Comparison of ENCODE assay signal across 8 cellular contexts in the genomic region with DNA sequence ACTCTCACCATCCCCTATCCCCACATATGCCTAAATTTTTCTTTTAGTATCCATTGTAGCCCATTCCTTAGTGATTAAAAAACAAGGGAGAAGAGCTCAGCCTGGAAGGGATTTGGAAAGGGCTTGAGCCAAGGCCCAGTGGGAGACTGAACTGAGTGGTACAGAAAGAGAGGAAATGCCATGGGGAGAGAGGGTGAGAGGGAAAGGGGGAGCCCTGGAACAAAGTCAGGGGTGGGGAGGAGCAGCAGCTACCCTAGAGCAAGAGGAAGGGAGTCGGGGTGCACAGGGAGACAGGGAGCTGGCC. TPM values are rescaled to one million over a fixed set of nuclear protein-coding genes. Genes with fewer than 3 reads are reported as not detected.
DNase-seq lines count a peak whose midpoint lies in the region; ATAC-seq and TF ChIP-seq lines count a peak whose summit lies in the region.
"Had no signal": no experiment of that assay in that cellular context is flagged by ENCODE, and none has a peak within 500 bp of the region (broad histone marks: within the 10 kb centered on the region; RNA-seq: fewer than 3 reads in every experiment).

No MANE protein-coding gene starts in this region.

- H3K4me1 ChIP-seq in KMS-11 (ENCODE audit: low read depth, poor library complexity, severe bottlenecking), result peaks cover 46% of the 10 kb centered on the region
- H3K4me1 ChIP-seq in iPS-18a (ENCODE audit: control insufficient read depth, low read depth, low read length), result peaks cover 39% of the 10 kb centered on the region

- H3K4me3 ChIP-seq in KMS-11 (IDR thresholded peaks at IDR 0.05; ENCODE audit: insufficient read depth, low read depth, low read length) (no peak overlapping the region), iPS-18a (ENCODE audit: low read length) (peak overlapping the region; percentile 73)

- no peaks in the 10 kb centered on the region for H3K27me3 Mint-ChIP-seq in activated CD4-positive, alpha-beta memory T cell treated with anti-CD3 and anti-CD28 coated beads, Interleukin-2, amount 10 ng/mL, durations not matched to agents 7 days and 5 days
- no peaks in the 10 kb centered on the region for H3K27me3 Mint-ChIP-seq in stimulated activated memory B cell treated with anti-CD40 and anti-IgM and Interleukin-4, amounts not matched to agents 10 μg/mL and 1 μg/mL and 100 μg/mL, for 72 hours

- H3K4me2 ChIP-seq in KMS-11, result peak overlapping the region; percentile 51

- TF ChIP-seq CTCF in KMS-11 (conservative IDR thresholded peaks at IDR 0.05; ENCODE audit: low read depth, low read length), result no peak

- no peak for ATAC-seq in stimulated activated memory B cell treated with anti-CD40 and anti-IgM and Interleukin-4, amounts not matched to agents 10 μg/mL and 1 μg/mL and 100 μg/mL, for 72 hours
- ATAC-seq in HG02623 (IDR thresholded peaks at IDR 0.05; ENCODE audit: unreplicated experiment), result no peak

- CTCF ChIA-PET in activated CD4-positive, alpha-beta memory T cell treated with anti-CD3 and anti-CD28 coated beads, Interleukin-2, amount 10 ng/mL, durations not matched to agents 7 days and 5 days (lab: Charles Lee), result interaction anchor here (0.5 to 4.7 kb wide), 21 partner anchors 9 to 244 kb away, joined by 3 to 28 read pairs (median 10); a partner anchor contains a TSS

- H3K9me3 Mint-ChIP-seq in activated CD4-positive, alpha-beta memory T cell treated with anti-CD3 and anti-CD28 coated beads, Interleukin-2, amount 10 ng/mL, durations not matched to agents 7 days and 5 days, result no peaks in the 10 kb centered on the region
- H3K9me3 Mint-ChIP-seq in stimulated activated memory B cell treated with anti-CD40 and anti-IgM and Interleukin-4, amounts not matched to agents 10 μg/mL and 1 μg/mL and 100 μg/mL, for 72 hours, result no peaks in the 10 kb centered on the region

- H3K4me1 Mint-ChIP-seq in activated CD4-positive, alpha-beta memory T cell treated with anti-CD3 and anti-CD28 coated beads, Interleukin-2, amount 10 ng/mL, durations not matched to agents 7 days and 5 days, result peaks cover 58% of the 10 kb centered on the region
- H3K4me1 Mint-ChIP-seq in stimulated activated memory B cell treated with anti-CD40 and anti-IgM and Interleukin-4, amounts not matched to agents 10 μg/mL and 1 μg/mL and 100 μg/mL, for 72 hours, result peaks cover 76% of the 10 kb centered on the region

- no peak overlapping the region; the same call in 1 of the 2 replicates for H3K9ac ChIP-seq in KMS-11
- H3K9ac ChIP-seq in iPS-18a (ENCODE audit: low read length), result peak overlapping the region; percentile 74

- H4K20me1 ChIP-seq in KMS-11 (ENCODE audit: insufficient read depth), result no peaks in the 10 kb centered on the region

- peak overlapping the region; percentile 5 for H3K4me3 Mint-ChIP-seq in activated CD4-positive, alpha-beta memory T cell treated with anti-CD3 and anti-CD28 coated beads, Interleukin-2, amount 10 ng/mL, durations not matched to agents 7 days and 5 days
- H3K4me3 Mint-ChIP-seq in stimulated activated memory B cell treated with anti-CD40 and anti-IgM and Interleukin-4, amounts not matched to agents 10 μg/mL and 1 μg/mL and 100 μg/mL, for 72 hours, result no peak overlapping the region

- POLR2A ChIA-PET in activated CD4-positive, alpha-beta memory T cell treated with anti-CD3 and anti-CD28 coated beads, Interleukin-2, amount 10 ng/mL, durations not matched to agents 7 days and 5 days (lab: Charles Lee), result interaction anchor here (0.6 to 19.4 kb wide), 12 partner anchors 9 to 187 kb away, joined by 3 to 295 read pairs (median 7); a partner anchor contains a TSS

- H2AFZ ChIP-seq in KMS-11 (ENCODE audit: low read depth), result no peak overlapping the region; the same call in 1 of the 2 replicates

- H3K27me3 ChIP-seq in KMS-11 (ENCODE audit: insufficient read depth, low read depth) (no peaks in the 10 kb centered on the region), iPS-18a (ENCODE audit: control insufficient read depth, insufficient read depth, low read length) (no peaks in the 10 kb centered on the region)

- H3K36me3 ChIP-seq in KMS-11 (ENCODE audit: insufficient read depth), result no peaks in the 10 kb centered on the region
- H3K36me3 ChIP-seq in iPS-18a (ENCODE audit: control insufficient read depth, low read depth, low read length), result peaks cover 19% of the 10 kb centered on the region

- H3K27ac ChIP-seq in KMS-11 (no peak overlapping the region), iPS-18a (ENCODE audit: low read length) (peak overlapping the region; percentile 81)

- no peaks in the 10 kb centered on the region for H3K9me3 ChIP-seq in iPS-18a (ENCODE audit: control insufficient read depth, low read depth, low read length)

- peaks cover 18% of the 10 kb centered on the region; the same call in 1 of the 2 replicates for H3K79me2 ChIP-seq in KMS-11 (ENCODE audit: insufficient read depth, low read depth)

- peak overlapping the region; percentile 31 for H3K27ac Mint-ChIP-seq in activated CD4-positive, alpha-beta memory T cell treated with anti-CD3 and anti-CD28 coated beads, Interleukin-2, amount 10 ng/mL, durations not matched to agents 7 days and 5 days
- H3K27ac Mint-ChIP-seq in stimulated activated memory B cell treated with anti-CD40 and anti-IgM and Interleukin-4, amounts not matched to agents 10 μg/mL and 1 μg/mL and 100 μg/mL, for 72 hours, result peak overlapping the region; percentile 83

- H3K36me3 Mint-ChIP-seq in activated CD4-positive, alpha-beta memory T cell treated with anti-CD3 and anti-CD28 coated beads, Interleukin-2, amount 10 ng/mL, durations not matched to agents 7 days and 5 days (ENCODE audit: low read depth), result peaks cover 32% of the 10 kb centered on the region
- H3K36me3 Mint-ChIP-seq in stimulated activated memory B cell treated with anti-CD40 and anti-IgM and Interleukin-4, amounts not matched to agents 10 μg/mL and 1 μg/mL and 100 μg/mL, for 72 hours, result peaks cover 5% of the 10 kb centered on the region

- DNase-seq in activated CD4-positive, alpha-beta memory T cell treated with anti-CD3 and anti-CD28 coated beads, Interleukin-2, amount 10 ng/mL, durations not matched to agents 7 days and 5 days, result no peak
- DNase-seq in AG08395 (ENCODE audit: low spot score), result no peak
- no peak for DNase-seq in AG20443 (ENCODE audit: low spot score)
- DNase-seq: NCI-H1417 treated with DMSO at 0.1 percent for 48 hours had no signal

RNA-seq across cellular contexts. Expression of a gene that starts 2.6 kb away (rescaled TPM):
- total RNA-seq in activated CD4-positive, alpha-beta memory T cell treated with anti-CD3 and anti-CD28 coated beads, Interleukin-2, amount 10 ng/mL, durations not matched to agents 7 days and 5 days, result 10 to 100 TPM; 33.9 to 34.6 TPM

RNA-seq across cellular contexts. Expression of a gene that starts 10.8 kb away (rescaled TPM):
- 100 to 1,000 TPM; 206 to 207 TPM for total RNA-seq in activated CD4-positive, alpha-beta memory T cell treated with anti-CD3 and anti-CD28 coated beads, Interleukin-2, amount 10 ng/mL, durations not matched to agents 7 days and 5 days

RNA-seq across cellular contexts. Expression of a gene that starts 18.4 kb away (rescaled TPM):
- total RNA-seq in activated CD4-positive, alpha-beta memory T cell treated with anti-CD3 and anti-CD28 coated beads, Interleukin-2, amount 10 ng/mL, durations not matched to agents 7 days and 5 days, result not detected

RNA-seq across cellular contexts. Expression of a gene that starts 18.6 kb away (rescaled TPM):
- 100 to 1,000 TPM; 141 TPM for total RNA-seq in activated CD4-positive, alpha-beta memory T cell treated with anti-CD3 and anti-CD28 coated beads, Interleukin-2, amount 10 ng/mL, durations not matched to agents 7 days and 5 days

RNA-seq across cellular contexts. Expression of a gene that starts 20.6 kb away (rescaled TPM):
- 1 to 10 TPM; 5.7 to 6.1 TPM for total RNA-seq in activated CD4-positive, alpha-beta memory T cell treated with anti-CD3 and anti-CD28 coated beads, Interleukin-2, amount 10 ng/mL, durations not matched to agents 7 days and 5 days
